22 cellular contexts compared by ENCODE assay signal in genomic region chr14:51473808-51474207, GRCh38.
DNase-seq lines count a peak whose midpoint lies in the region; ATAC-seq and TF ChIP-seq lines count a peak whose summit lies in the region.
"Had no signal": no experiment of that assay in that cellular context is flagged by ENCODE, and none has a peak within 500 bp of the region (broad histone marks: within the 10 kb centered on the region; RNA-seq: fewer than 3 reads in every experiment).

No MANE protein-coding gene starts in this region.

- POLR2A ChIA-PET in A673 (lab: Charles Lee; ENCODE audit: low non-redundant PET) = no interaction called here

- H3K4me3 Mint-ChIP-seq in activated T-cell treated with anti-CD3 and anti-CD28 coated beads, Interleukin-2, amount 50 U/mL, for 24 hours = no peak overlapping the region
- no peak overlapping the region for H3K4me3 Mint-ChIP-seq in natural killer cell
- H3K4me3 Mint-ChIP-seq: activated naive CD8-positive, alpha-beta T cell; activated T-helper 1 cell treated with anti-CD3 and anti-CD28 coated beads, Interleukin-12 subunit alpha, Interleukin-12 subunit beta, Interleukin-2, Interleukin-4 antibody, amounts not matched to agents 30 ng/mL and 10 ng/mL and 1 ng/mL, durations not matched to agents 14 hours and 24 hours and 36 hours; brain; dendritic cell treated with granulocyte-macrophage colony-stimulating factor and Interleukin-4, amounts not matched to agents 40 ng/mL and 50 ng/mL, for 4 days; nephron progenitor cell had no signal

- TF ChIP-seq CTCF in A673 (conservative IDR thresholded peaks at IDR 0.05; ENCODE audit: low read depth, low read length) = no peak
- no peak for TF ChIP-seq CTCF in VCaP (conservative IDR thresholded peaks at IDR 0.05)
- no peak for TF ChIP-seq CTCF in fibroblast of the aortic adventitia (IDR thresholded peaks at IDR 0.05; ENCODE audit: insufficient read depth, low read length)
- TF ChIP-seq CTCF in natural killer cell (IDR thresholded peaks at IDR 0.05) = no peak

- no peak overlapping the region for H3K27ac Mint-ChIP-seq in activated T-cell treated with anti-CD3 and anti-CD28 coated beads, Interleukin-2, amount 50 U/mL, for 24 hours
- H3K27ac Mint-ChIP-seq in natural killer cell = no peak overlapping the region
- H3K27ac Mint-ChIP-seq: activated naive CD8-positive, alpha-beta T cell; activated T-helper 1 cell treated with anti-CD3 and anti-CD28 coated beads, Interleukin-12 subunit alpha, Interleukin-12 subunit beta, Interleukin-2, Interleukin-4 antibody, amounts not matched to agents 30 ng/mL and 10 ng/mL and 1 ng/mL, durations not matched to agents 14 hours and 24 hours and 36 hours; dendritic cell treated with granulocyte-macrophage colony-stimulating factor and Interleukin-4, amounts not matched to agents 40 ng/mL and 50 ng/mL, for 4 days had no signal

- H3K4me3 ChIP-seq in A673 (ENCODE audit: low read depth, low read length, poor library complexity, severe bottlenecking) (no peak overlapping the region), fibroblast of the aortic adventitia (ENCODE audit: low read depth, low read length) (no peak overlapping the region)
- H3K4me3 ChIP-seq: SK-N-MC, upper lobe of left lung had no signal

- H3K27me3 Mint-ChIP-seq in activated T-cell treated with anti-CD3 and anti-CD28 coated beads, Interleukin-2, amount 50 U/mL, for 24 hours = peaks cover 23% of the 10 kb centered on the region
- H3K27me3 Mint-ChIP-seq in natural killer cell (ENCODE audit: low read depth in 2 of 2) = peaks cover 12 to 43% of the 10 kb centered on the region in 2 donors

- H3K36me3 ChIP-seq in A673 (ENCODE audit: insufficient read depth, low read length, poor library complexity, severe bottlenecking) = no peaks in the 10 kb centered on the region
- H3K36me3 ChIP-seq: upper lobe of left lung had no signal

- H3K27ac ChIP-seq in A673 (ENCODE audit: low read depth, low read length, poor library complexity, severe bottlenecking) (no peak overlapping the region), VCaP (peak overlapping the region; percentile 68)
- H3K27ac ChIP-seq: SK-N-MC, upper lobe of left lung had no signal

- peaks cover 23% of the 10 kb centered on the region for H3K4me1 ChIP-seq in A673 (ENCODE audit: insufficient read depth, low read length, poor library complexity, severe bottlenecking)
- H3K4me1 ChIP-seq: upper lobe of left lung had no signal

- intact Hi-C loops in A673 (cut with micrococcal nuclease; ENCODE audit: unreplicated experiment) = no loop called here
- intact Hi-C loops in natural killer cell (cut with micrococcal nuclease) = no loop called here

- H3K9me3 Mint-ChIP-seq in activated T-cell treated with anti-CD3 and anti-CD28 coated beads, Interleukin-2, amount 50 U/mL, for 24 hours = no peaks in the 10 kb centered on the region
- no peaks in the 10 kb centered on the region for H3K9me3 Mint-ChIP-seq in natural killer cell
- H3K9me3 Mint-ChIP-seq: activated T-helper 1 cell treated with anti-CD3 and anti-CD28 coated beads, Interleukin-12 subunit alpha, Interleukin-12 subunit beta, Interleukin-2, Interleukin-4 antibody, amounts not matched to agents 30 ng/mL and 10 ng/mL and 1 ng/mL, durations not matched to agents 14 hours and 24 hours and 36 hours; dendritic cell treated with granulocyte-macrophage colony-stimulating factor and Interleukin-4, amounts not matched to agents 40 ng/mL and 50 ng/mL, for 4 days had no signal

- H3K9me3 ChIP-seq in A673 (ENCODE audit: low read depth, low read length, poor library complexity, severe bottlenecking) = no peaks in the 10 kb centered on the region
- H3K9me3 ChIP-seq: upper lobe of left lung had no signal

- H3K36me3 Mint-ChIP-seq in activated T-cell treated with anti-CD3 and anti-CD28 coated beads, Interleukin-2, amount 50 U/mL, for 24 hours (ENCODE audit: low read depth) = no peaks in the 10 kb centered on the region
- H3K36me3 Mint-ChIP-seq in natural killer cell = no peaks in the 10 kb centered on the region
- H3K36me3 Mint-ChIP-seq: activated naive CD8-positive, alpha-beta T cell; brain had no signal

- ATAC-seq in GM19463 (IDR thresholded peaks at IDR 0.05; ENCODE audit: unreplicated experiment) = no peak
- no peak for ATAC-seq in natural killer cell

- DNase-seq in A673 (ENCODE audit: low spot score) = peak; percentile 75
- DNase-seq in HCEC 1CT = peak; percentile 59
- peak; percentile 31 for DNase-seq in fibroblast of the aortic adventitia (ENCODE audit: low read depth)
- no peak for DNase-seq in activated T-cell treated with anti-CD3 and anti-CD28 coated beads, Interleukin-2, amount 50 U/mL, for 24 hours
- no peak for DNase-seq in NCI-H2029 (lab: John Stamatoyannopoulos, UW)
- DNase-seq in natural killer cell = no peak
- DNase-seq: 8988T; midbrain; NCI-H2171; NCI-H748 treated with DMSO at 0.1 percent for 48 hours; nephron progenitor cell; posterior cingulate gyrus; stimulated activated CD4-positive, alpha-beta T cell treated with anti-CD3 and anti-CD28 coated beads, Interleukin-2, amount 100 ng/mL, for 48 hours; T-helper 9 cell; upper lobe of left lung had no signal

- H3K4me1 Mint-ChIP-seq in activated T-cell treated with anti-CD3 and anti-CD28 coated beads, Interleukin-2, amount 50 U/mL, for 24 hours (ENCODE audit: low read depth) = no peaks in the 10 kb centered on the region
- H3K4me1 Mint-ChIP-seq in natural killer cell = no peaks in the 10 kb centered on the region

- no peaks in the 10 kb centered on the region for H3K27me3 ChIP-seq in A673 (replicated peaks; ENCODE audit: insufficient read depth, low read depth, low read length, poor library complexity)
- H3K27me3 ChIP-seq: upper lobe of left lung had no signal

- no TSS peak for BruUV-seq in A673 (replicated peaks; lab: Mats Ljungman, UMichigan)

- CTCF ChIA-PET in A673 (lab: Charles Lee) = no interaction called here

Comparison
In these comparisons a context has a peak if more than half of its experiments do, and no peak if none do; other contexts are left out.
1. DNase-seq: peak in A673 (single experiment), HCEC 1CT (single experiment) and fibroblast of the aortic adventitia (single experiment); none in activated T-cell treated with anti-CD3 and anti-CD28 coated beads, Interleukin-2, amount 50 U/mL, for 24 hours (single experiment), NCI-H2029 (single experiment) and natural killer cell (single experiment).